1 cellular context compared by ENCODE assay signal in genomic region chr1:244576259-244576892, GRCh38.
TF ChIP-seq lines count a peak whose summit lies in the region.

No MANE protein-coding gene starts in this region.

TF ChIP-seq in SK-N-SH, 30 proteins besides CTCF, POLR2A, EP300 and RAD21 (continued from another document):
- no peak for TF ChIP-seq SIN3A (IDR thresholded peaks at IDR 0.05; ENCODE audit: borderline replicate concordance, low read depth, low read length)
